Comparison of ENCODE assay signal across 13 cellular contexts in the genomic region with DNA sequence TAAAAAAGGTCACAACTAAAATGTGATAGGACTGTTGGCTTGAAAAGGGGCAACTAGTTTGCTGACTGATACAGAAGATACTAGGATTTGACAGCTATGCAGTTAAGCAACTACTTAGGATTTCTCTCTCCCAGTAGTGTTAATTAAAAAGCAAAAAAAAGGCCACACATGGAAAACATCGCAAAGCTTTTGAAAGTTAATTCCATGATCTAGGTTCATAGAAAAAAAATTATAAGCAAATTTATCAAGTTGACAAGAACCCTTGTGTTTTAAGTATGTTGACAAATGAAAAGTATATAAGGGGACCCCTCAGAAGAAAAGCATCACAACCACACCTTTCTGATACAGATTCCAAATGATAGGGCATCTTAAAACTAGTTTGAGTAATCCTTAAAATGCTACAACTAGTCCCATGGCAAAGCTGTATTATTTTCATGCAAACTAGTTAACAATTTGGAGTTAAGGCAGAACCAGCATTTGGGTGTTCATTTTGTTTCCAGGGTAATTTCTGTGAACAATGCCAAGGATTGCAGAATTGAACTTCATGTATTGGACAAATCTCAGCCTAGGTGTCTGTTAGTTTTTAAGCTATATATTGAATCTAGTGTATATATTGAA. TPM values are rescaled to one million over a fixed set of nuclear protein-coding genes. Genes with fewer than 3 reads are reported as not detected.
DNase-seq lines count a peak whose midpoint lies in the region; ATAC-seq, FAIRE-seq and TF ChIP-seq lines count a peak whose summit lies in the region.
"Had no signal": no experiment of that assay in that cellular context is flagged by ENCODE, and none has a peak within 500 bp of the region (broad histone marks: within the 10 kb centered on the region; RNA-seq: fewer than 3 reads in every experiment).

No MANE protein-coding gene starts in this region.

- H2AK5ac ChIP-seq in H1 (ENCODE audit: low read depth, low read length) (no peak overlapping the region), mesendoderm (ENCODE audit: low read length) (no peak overlapping the region)

- peaks cover 80% of the 10 kb centered on the region for H3K36me3 ChIP-seq in OCI-LY1 (ENCODE audit: insufficient read depth, low read length)
- H3K36me3 ChIP-seq in H1 (ENCODE audit: control insufficient read depth in 2 of 4, insufficient read depth in 4 of 4, low read length in 3 of 4), result peaks cover 2 to 63% (median 16%) of the 10 kb centered on the region in 4 experiments; a peak in 6 of 8 replicates
- H3K36me3 ChIP-seq in mesendoderm (ENCODE audit: control insufficient read depth, insufficient read depth, low read length), result no peaks in the 10 kb centered on the region

- no peaks in the 10 kb centered on the region for H3K9me3 ChIP-seq in OCI-LY1 (ENCODE audit: low read length)
- no peaks in the 10 kb centered on the region for H3K9me3 ChIP-seq in H1 (ENCODE audit: insufficient read depth in 2 of 2, low read depth in 1 of 2, low read length in 1 of 2)

- no peak overlapping the region for H3K9ac ChIP-seq in OCI-LY1 (ENCODE audit: low read length)
- H3K9ac ChIP-seq in H1 (replicated peaks in 1 of 4; ENCODE audit: extremely low read depth in 1 of 4, low read depth in 3 of 4, low read length in 3 of 4), result no peak overlapping the region
- H3K9ac ChIP-seq in mesendoderm (ENCODE audit: low read length), result no peak overlapping the region

- peaks cover 43% of the 10 kb centered on the region for H3K4me1 ChIP-seq in OCI-LY1 (ENCODE audit: insufficient read depth, low read length, severe bottlenecking)
- H3K4me1 ChIP-seq in H1 (replicated peaks in 1 of 4; ENCODE audit: control insufficient read depth in 3 of 4, insufficient read depth in 4 of 4, low read length in 3 of 4), result peaks cover under 1 to 3% (median 2%) of the 10 kb centered on the region in 4 experiments; a peak in 5 of 7 replicates
- no peaks in the 10 kb centered on the region for H3K4me1 ChIP-seq in mesendoderm (ENCODE audit: control insufficient read depth, low read depth, low read length)

- peaks cover 4% of the 10 kb centered on the region for H3K23me2 ChIP-seq in H1 (ENCODE audit: low read depth, low read length)

- WGBS in H1 (ENCODE audit: extremely low coverage in 1 of 2, insufficient coverage in 1 of 2, insufficient read length in 1 of 2, insufficient replicate concordance in 2 of 2, low coverage in 1 of 2, low lambda C conversion rate in 2 of 2, missing lambda C conversion rate in 1 of 2), 2 experiments, result 92% methylated on average over 1 of the region's 1 CpG; no CpG with 5 or more reads in 1 of the 2 experiments
- WGBS in mesendoderm (ENCODE audit: extremely low coverage, insufficient coverage, low lambda C conversion rate), result no CpG with 5 or more reads among the region's 1 CpG

- peak overlapping the region; percentile 55 for H3K27ac Mint-ChIP-seq in activated CD4-positive, alpha-beta T cell treated with anti-CD3 and anti-CD28 coated beads, Interleukin-2, amount 10 ng/mL, durations not matched to agents 7 days and 5 days
- peak overlapping the region; percentile 72 for H3K27ac Mint-ChIP-seq in stimulated activated memory B cell treated with anti-CD40 and anti-IgM and Interleukin-4, amounts not matched to agents 10 μg/mL and 1 μg/mL and 100 μg/mL, for 72 hours

- H3K79me1 ChIP-seq in H1 (ENCODE audit: low read depth, low read length) (no peaks in the 10 kb centered on the region), mesendoderm (ENCODE audit: low read length) (no peaks in the 10 kb centered on the region)

- H3K4me3 ChIP-seq in OCI-LY1 (ENCODE audit: low read depth, low read length, poor library complexity, severe bottlenecking), result no peak overlapping the region
- no peak overlapping the region for H3K4me3 ChIP-seq in H1 (ENCODE audit: extremely low read depth in 1 of 4, insufficient read depth in 2 of 4, low read depth in 3 of 4, low read length in 4 of 4)
- H3K4me3 ChIP-seq in mesendoderm (ENCODE audit: low read length), result no peak overlapping the region

- peak; percentile 17 to 65 for TF ChIP-seq POLR2A in H1 (IDR thresholded peaks at IDR 0.05; ENCODE audit: control extremely low read depth in 1 of 2, low read depth in 2 of 2, low read length in 2 of 2)

- POLR2A ChIA-PET in activated CD4-positive, alpha-beta T cell treated with anti-CD3 and anti-CD28 coated beads, Interleukin-2, amount 10 ng/mL, durations not matched to agents 7 days and 5 days (lab: Charles Lee), result interaction anchor here (0.5 to 0.6 kb wide), 2 partner anchors 78 to 139 kb away, joined by 3 read pairs; no protein-coding TSS in a partner anchor
- POLR2A ChIA-PET in H1 (lab: Charles Lee; ENCODE audit: partially characterized antibody), result interaction anchor here (0.7 to 16.6 kb wide), 7 partner anchors 14 to 188 kb away, joined by 3 to 267 read pairs (median 4); a partner anchor contains a TSS

- no peak overlapping the region for H4K91ac ChIP-seq in H1 (replicated peaks; ENCODE audit: insufficient read length, low read length)

- no peak overlapping the region for H3K4ac ChIP-seq in H1 (replicated peaks; ENCODE audit: insufficient read length, low read depth, low read length)
- no peak overlapping the region for H3K4ac ChIP-seq in mesendoderm (ENCODE audit: low read depth, low read length)

- H2BK5ac ChIP-seq in H1 (ENCODE audit: low read depth, low read length) (no peak overlapping the region), mesendoderm (ENCODE audit: low read length) (no peak overlapping the region)

- FAIRE-seq in H1 (lab: Jason Lieb, UNC), result no peak

- no peak for DNase-seq in activated CD4-positive, alpha-beta T cell treated with anti-CD3 and anti-CD28 coated beads, Interleukin-2, amount 10 ng/mL, durations not matched to agents 7 days and 5 days
- DNase-seq in activated CD4-positive, alpha-beta T cell treated with anti-CD3 and anti-CD28 coated beads for 4 hours, result no peak
- DNase-seq in H1 (ENCODE audit: low read depth in 1 of 2, low spot score in 2 of 2), result no peak
- DNase-seq in GM19238 (ENCODE audit: insufficient read length, low spot score), result no peak
- DNase-seq in kidney glomerular epithelial cell (lab: John Stamatoyannopoulos, UW), result no peak
- no peak for DNase-seq in mesendoderm
- DNase-seq: AML-193, left colon, NCI-H2081 had no signal

- no peak overlapping the region for H3K14ac ChIP-seq in H1 (ENCODE audit: insufficient read length)

- H4K8ac ChIP-seq in H1 (ENCODE audit: extremely low read depth, insufficient read depth, low read length), result no peak overlapping the region
- no peak overlapping the region for H4K8ac ChIP-seq in mesendoderm (ENCODE audit: low read depth, low read length)

- peaks cover 64% of the 10 kb centered on the region for H3K4me1 Mint-ChIP-seq in activated CD4-positive, alpha-beta T cell treated with anti-CD3 and anti-CD28 coated beads, Interleukin-2, amount 10 ng/mL, durations not matched to agents 7 days and 5 days
- peaks cover 49% of the 10 kb centered on the region for H3K4me1 Mint-ChIP-seq in stimulated activated memory B cell treated with anti-CD40 and anti-IgM and Interleukin-4, amounts not matched to agents 10 μg/mL and 1 μg/mL and 100 μg/mL, for 72 hours

- ATAC-seq in stimulated activated memory B cell treated with anti-CD40 and anti-IgM and Interleukin-4, amounts not matched to agents 10 μg/mL and 1 μg/mL and 100 μg/mL, for 72 hours, result no peak
- ATAC-seq: left colon had no signal

- no peak overlapping the region for H3K18ac ChIP-seq in H1 (ENCODE audit: extremely low read depth, low read length)
- no peak overlapping the region for H3K18ac ChIP-seq in mesendoderm (ENCODE audit: low read length)

- no peak overlapping the region for H2BK15ac ChIP-seq in H1 (ENCODE audit: low read length)
- H2BK15ac ChIP-seq in mesendoderm (replicated peaks; ENCODE audit: low read depth), result no peak overlapping the region

- H3K27ac ChIP-seq in OCI-LY1 (ENCODE audit: low read depth, low read length, poor library complexity, severe bottlenecking), result peak overlapping the region; percentile 2
- no peak overlapping the region for H3K27ac ChIP-seq in H1 (ENCODE audit: low read depth, low read length)
- no peak overlapping the region for H3K27ac ChIP-seq in mesendoderm (ENCODE audit: low read depth, low read length)

- H4K5ac ChIP-seq in H1 (ENCODE audit: insufficient read length, low read depth, low read length) (no peak overlapping the region), mesendoderm (ENCODE audit: low read length) (no peak overlapping the region)

- H3K9me2 ChIP-seq in OCI-LY1 (ENCODE audit: low read depth, low read length), result no peaks in the 10 kb centered on the region

- H3K4me3 Mint-ChIP-seq in activated CD4-positive, alpha-beta T cell treated with anti-CD3 and anti-CD28 coated beads, Interleukin-2, amount 10 ng/mL, durations not matched to agents 7 days and 5 days, result no peak overlapping the region
- no peak overlapping the region for H3K4me3 Mint-ChIP-seq in stimulated activated memory B cell treated with anti-CD40 and anti-IgM and Interleukin-4, amounts not matched to agents 10 μg/mL and 1 μg/mL and 100 μg/mL, for 72 hours

- peaks cover 44% of the 10 kb centered on the region for H3F3A ChIP-seq in OCI-LY1 (ENCODE audit: insufficient read depth, low read length)

- no peak overlapping the region for H2BK20ac ChIP-seq in H1 (ENCODE audit: low read length)

- H3K79me2 ChIP-seq in OCI-LY1 (ENCODE audit: insufficient read depth, low read length) (peaks cover 20% of the 10 kb centered on the region), H1 (ENCODE audit: control insufficient read depth in 1 of 2, insufficient read depth in 2 of 2, low read length in 2 of 2) (peaks cover 0 to 23% of the 10 kb centered on the region in 2 experiments; a peak in 2 of 4 replicates), mesendoderm (ENCODE audit: control insufficient read depth, insufficient read depth, low read length) (peaks cover 19% of the 10 kb centered on the region)

- TF ChIP-seq RAD21 in H1 (IDR thresholded peaks at IDR 0.05 in 1 of 2, conservative IDR thresholded peaks at IDR 0.05 in 1 of 2; ENCODE audit: low read depth in 2 of 2, low read length in 2 of 2), result no peak

- H2AFZ ChIP-seq in OCI-LY1 (ENCODE audit: low read length) (no peak overlapping the region), H1 (ENCODE audit: low read length) (no peak overlapping the region)

- TF ChIP-seq EP300 in H1 (IDR thresholded peaks at IDR 0.05; ENCODE audit: borderline replicate concordance in 1 of 2, low read depth in 2 of 2, low read length in 2 of 2), result no peak

- TF ChIP-seq CTCF in OCI-LY1 (IDR thresholded peaks at IDR 0.05; ENCODE audit: low read length), result no peak
- TF ChIP-seq CTCF in H1 (IDR thresholded peaks at IDR 0.05; ENCODE audit: control extremely low read depth in 1 of 3, insufficient read depth in 1 of 3, low read depth in 1 of 3, low read length in 3 of 3), result no peak

- no peaks in the 10 kb centered on the region for H3K27me3 ChIP-seq in OCI-LY1 (ENCODE audit: insufficient read depth, low read length)
- H3K27me3 ChIP-seq in H1 (replicated peaks in 1 of 4; ENCODE audit: control insufficient read depth in 3 of 4, extremely low read depth in 1 of 4, insufficient read depth in 3 of 4, low read length in 3 of 4), result no peaks in the 10 kb centered on the region
- no peaks in the 10 kb centered on the region for H3K27me3 ChIP-seq in mesendoderm (ENCODE audit: insufficient read depth, low read length, poor library complexity)

- no peaks in the 10 kb centered on the region for H3K27me3 Mint-ChIP-seq in activated CD4-positive, alpha-beta T cell treated with anti-CD3 and anti-CD28 coated beads, Interleukin-2, amount 10 ng/mL, durations not matched to agents 7 days and 5 days
- H3K27me3 Mint-ChIP-seq in stimulated activated memory B cell treated with anti-CD40 and anti-IgM and Interleukin-4, amounts not matched to agents 10 μg/mL and 1 μg/mL and 100 μg/mL, for 72 hours, result no peaks in the 10 kb centered on the region

- H3K9me3 Mint-ChIP-seq in activated CD4-positive, alpha-beta T cell treated with anti-CD3 and anti-CD28 coated beads, Interleukin-2, amount 10 ng/mL, durations not matched to agents 7 days and 5 days, result no peaks in the 10 kb centered on the region
- H3K9me3 Mint-ChIP-seq in stimulated activated memory B cell treated with anti-CD40 and anti-IgM and Interleukin-4, amounts not matched to agents 10 μg/mL and 1 μg/mL and 100 μg/mL, for 72 hours, result no peaks in the 10 kb centered on the region

- CTCF ChIA-PET in activated CD4-positive, alpha-beta T cell treated with anti-CD3 and anti-CD28 coated beads, Interleukin-2, amount 10 ng/mL, durations not matched to agents 7 days and 5 days (lab: Charles Lee), result interaction anchor here (1.1 to 1.2 kb wide), 2 partner anchors 9 to 13 kb away, joined by 3 read pairs; no protein-coding TSS in a partner anchor
- CTCF ChIA-PET in H1 (lab: Charles Lee; ENCODE audit: partially characterized antibody), result interaction anchor here (0.6 to 2.9 kb wide), 3 partner anchors 64 to 238 kb away, joined by 3 to 9 read pairs (median 3); no protein-coding TSS in a partner anchor

- H3K4me2 ChIP-seq in OCI-LY1 (ENCODE audit: low read length) (no peak overlapping the region), H1 (ENCODE audit: insufficient read depth in 1 of 2, low read depth in 2 of 2, low read length in 2 of 2) (no peak overlapping the region), mesendoderm (ENCODE audit: low read length) (no peak overlapping the region)

- H2BK12ac ChIP-seq in H1 (ENCODE audit: low read depth, low read length), result no peak overlapping the region

- H4K20me1 ChIP-seq in OCI-LY1 (ENCODE audit: insufficient read depth, low read length) (no peaks in the 10 kb centered on the region), H1 (replicated peaks in 1 of 2; ENCODE audit: control insufficient read depth in 1 of 2, insufficient read depth in 2 of 2, low read length in 2 of 2) (peaks cover 0 to 6% of the 10 kb centered on the region in 2 experiments)

- H2BK120ac ChIP-seq in H1 (replicated peaks; ENCODE audit: low read depth, low read length), result no peak overlapping the region
- H2BK120ac ChIP-seq in mesendoderm (ENCODE audit: low read depth, low read length), result no peak overlapping the region

- no peak overlapping the region for H3K23ac ChIP-seq in H1 (ENCODE audit: insufficient read length)
- no peak overlapping the region for H3K23ac ChIP-seq in mesendoderm (ENCODE audit: low read length)

- H3K56ac ChIP-seq in H1 (replicated peaks; ENCODE audit: insufficient read length, low read depth, low read length) (no peak overlapping the region), mesendoderm (ENCODE audit: low read length) (no peak overlapping the region)

- peaks cover 75% of the 10 kb centered on the region for H3K36me3 Mint-ChIP-seq in activated CD4-positive, alpha-beta T cell treated with anti-CD3 and anti-CD28 coated beads, Interleukin-2, amount 10 ng/mL, durations not matched to agents 7 days and 5 days (ENCODE audit: low read depth)
- peaks cover 39% of the 10 kb centered on the region for H3K36me3 Mint-ChIP-seq in stimulated activated memory B cell treated with anti-CD40 and anti-IgM and Interleukin-4, amounts not matched to agents 10 μg/mL and 1 μg/mL and 100 μg/mL, for 72 hours

RNA-seq across cellular contexts. Expression of a gene that starts 4.1 kb away (rescaled TPM):
- 100 to 1,000 TPM; 151 to 186 TPM for total RNA-seq in activated CD4-positive, alpha-beta T cell treated with anti-CD3 and anti-CD28 coated beads, Interleukin-2, amount 10 ng/mL, durations not matched to agents 7 days and 5 days
- total RNA-seq in H1 (2021; fragmentation: NEBNext Ultra II Directional; extraction: Animal tissue kit (Norgen Biotek cat#: 25700)), result 139 and 147 TPM in 2 replicates
- polyA plus RNA-seq in H1 (2011; rRNA removed), result 57.5 and 84.0 TPM in 2 replicates
- 101 TPM for polyA plus RNA-seq in H1 (2011; cell fraction: cytosol; rRNA removed)
- polyA plus RNA-seq in H1 (2011; cell fraction: nucleus; rRNA removed), result 31.5 TPM
- polyA plus RNA-seq in H1 (2012, experiment 1 of 2), result 65.3 to 149 TPM (median 106 TPM) in 4 replicates
- 9.4 TPM for polyA plus RNA-seq in H1 (2012, experiment 2 of 2)
- 110 TPM for polyA plus RNA-seq in H1 (2013, experiment 1 of 2)
- 114 TPM for polyA plus RNA-seq in H1 (2013, experiment 2 of 2)
- 51.1 and 57.6 TPM in 2 replicates for polyA minus RNA-seq in H1 (2011; rRNA and poly(A)+ RNA removed)
- polyA minus RNA-seq in H1 (2011; cell fraction: cytosol; rRNA and poly(A)+ RNA removed), result 65.0 TPM
- polyA minus RNA-seq in H1 (2011; cell fraction: nucleus; rRNA and poly(A)+ RNA removed), result 36.4 TPM
- 146 TPM for polyA plus RNA-seq in mesendoderm (2013, experiment 1 of 2)
- 145 TPM for polyA plus RNA-seq in mesendoderm (2013, experiment 2 of 2)

RNA-seq across cellular contexts. Expression of a gene that starts 16.4 kb away (rescaled TPM):
- 100 to 1,000 TPM; 217 to 224 TPM for total RNA-seq in activated CD4-positive, alpha-beta T cell treated with anti-CD3 and anti-CD28 coated beads, Interleukin-2, amount 10 ng/mL, durations not matched to agents 7 days and 5 days
- total RNA-seq in H1 (2021; fragmentation: NEBNext Ultra II Directional; extraction: Animal tissue kit (Norgen Biotek cat#: 25700)), result 194 TPM in 2 replicates
- 155 and 164 TPM in 2 replicates for polyA plus RNA-seq in H1 (2011; rRNA removed)
- polyA plus RNA-seq in H1 (2011; cell fraction: cytosol; rRNA removed), result 199 TPM
- 110 TPM for polyA plus RNA-seq in H1 (2011; cell fraction: nucleus; rRNA removed)
- polyA plus RNA-seq in H1 (2012, experiment 1 of 2), result 121 to 182 TPM (median 137 TPM) in 4 replicates
- polyA plus RNA-seq in H1 (2012, experiment 2 of 2), result 18.2 TPM
- polyA plus RNA-seq in H1 (2013, experiment 1 of 2), result 130 TPM
- polyA plus RNA-seq in H1 (2013, experiment 2 of 2), result 120 TPM
- 134 and 159 TPM in 2 replicates for polyA minus RNA-seq in H1 (2011; rRNA and poly(A)+ RNA removed)
- 126 TPM for polyA minus RNA-seq in H1 (2011; cell fraction: cytosol; rRNA and poly(A)+ RNA removed)
- 255 TPM for polyA minus RNA-seq in H1 (2011; cell fraction: nucleus; rRNA and poly(A)+ RNA removed)
- 150 TPM for polyA plus RNA-seq in mesendoderm (2013, experiment 1 of 2)
- polyA plus RNA-seq in mesendoderm (2013, experiment 2 of 2), result 150 TPM

RNA-seq across cellular contexts. Expression of a gene that starts 50.6 kb away (rescaled TPM):
- total RNA-seq in activated CD4-positive, alpha-beta T cell treated with anti-CD3 and anti-CD28 coated beads, Interleukin-2, amount 10 ng/mL, durations not matched to agents 7 days and 5 days, result under 1 TPM; 0.04 to 0.07 TPM
- total RNA-seq in H1 (2021; fragmentation: NEBNext Ultra II Directional; extraction: Animal tissue kit (Norgen Biotek cat#: 25700)), result not detected in 2 replicates
- not detected in 2 replicates for polyA plus RNA-seq in H1 (2011; rRNA removed)
- polyA plus RNA-seq in H1 (2011; cell fraction: cytosol; rRNA removed), result not detected
- not detected for polyA plus RNA-seq in H1 (2011; cell fraction: nucleus; rRNA removed)
- not detected in 4 replicates for polyA plus RNA-seq in H1 (2012, experiment 1 of 2)
- polyA plus RNA-seq in H1 (2012, experiment 2 of 2), result not detected
- polyA plus RNA-seq in H1 (2013, experiment 1 of 2), result not detected
- not detected for polyA plus RNA-seq in H1 (2013, experiment 2 of 2)
- not detected in 2 replicates for polyA minus RNA-seq in H1 (2011; rRNA and poly(A)+ RNA removed)
- not detected for polyA minus RNA-seq in H1 (2011; cell fraction: cytosol; rRNA and poly(A)+ RNA removed)
- polyA minus RNA-seq in H1 (2011; cell fraction: nucleus; rRNA and poly(A)+ RNA removed), result not detected
- polyA plus RNA-seq in mesendoderm (2013, experiment 1 of 2), result not detected
- polyA plus RNA-seq in mesendoderm (2013, experiment 2 of 2), result not detected
- total RNA-seq: fibroblast of lung, SK-MEL-5 had no signal
- polyA plus RNA-seq: fibroblast of lung had no signal
